Comparison of ENCODE assay signal across 27 cellular contexts in the genomic region with DNA sequence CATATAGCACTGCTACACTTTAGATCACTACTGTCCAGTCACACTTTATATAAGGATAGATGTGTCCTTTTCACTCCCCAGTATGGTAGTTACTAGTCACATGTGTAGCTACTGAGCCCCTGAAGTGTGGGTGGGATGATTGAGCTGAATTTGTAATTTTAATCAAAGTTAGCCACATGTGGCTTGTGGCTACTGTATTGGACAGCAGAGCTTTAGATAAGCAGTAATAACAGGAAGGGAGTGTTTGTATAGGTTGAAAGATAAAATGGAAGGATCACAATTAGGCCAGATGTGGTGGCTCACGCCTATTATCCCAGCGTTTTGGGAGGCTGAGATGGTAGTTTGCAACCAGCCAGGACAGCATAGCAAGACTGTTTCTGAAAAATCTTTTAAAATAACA.
"Had no signal": no experiment of that assay in that cellular context is flagged by ENCODE, and none has a peak within 500 bp of the region (broad histone marks: within the 10 kb centered on the region; RNA-seq: fewer than 3 reads in every experiment).

No MANE protein-coding gene starts in this region.

- DNase-seq: activated CD4-positive, alpha-beta T cell treated with anti-CD3 and anti-CD28 coated beads, Interleukin-2, amount 10 ng/mL, durations not matched to agents 24 days and 14 days; activated CD4-positive, alpha-beta T cell treated with anti-CD3 and anti-CD28 coated beads, Interleukin-2, amount 50 U/mL, for 4 hours; activated CD4-positive, CD25-positive, alpha-beta regulatory T cell; activated CD8-positive, alpha-beta T cell treated with anti-CD3 and anti-CD28 coated beads for 36 hours; activated effector memory CD4-positive, alpha-beta T cell treated with anti-CD3 and anti-CD28 coated beads, Interleukin-2, amount 50 U/mL, for 16 hours; activated naive CD4-positive, alpha-beta T cell treated with Interleukin-2 at 50 U/mL for 16 hours; activated naive CD8-positive, alpha-beta T cell treated with anti-CD3 and anti-CD28 coated beads, Interleukin-2, amount 10 ng/mL, durations not matched to agents 7 days and 5 days; activated T-cell treated with anti-CD3 and anti-CD28 coated beads, Interleukin-2, amount 50 U/mL, for 1 hour; activated T-cell treated with anti-CD3 and anti-CD28 coated beads, Interleukin-2, amount 50 U/mL, for 72 hours; amygdala; Karpas-422; KBM-7; NCI-H1105; NCI-H1417 treated with DMSO at 0.1 percent for 48 hours; NCI-H187 treated with DMSO at 0.1 percent for 48 hours; NCI-H2081 treated with DMSO at 0.1 percent for 48 hours; NCI-H345; NCI-H524 treated with DMSO at 0.1 percent for 48 hours; NCI-H748 treated with DMSO at 0.1 percent for 48 hours; SHP77; SJCRH30; T1000; WERI-Rb-1 had no signal

- H3K9me3 ChIP-seq: ascending aorta, SJCRH30 had no signal

- H3K27ac ChIP-seq: ascending aorta, cardiac muscle cell, SJCRH30, SK-N-MC, WERI-Rb-1 had no signal

- FAIRE-seq: TTC549 had no signal

- H3K4me3 ChIP-seq: ascending aorta, cardiac muscle cell, SJCRH30, SK-N-MC had no signal

- H3K4me1 ChIP-seq: ascending aorta, SJCRH30 had no signal
